In genomic region chr12:52120951-52121847, GRCh38 we compare ENCODE assay signal across 15 cellular contexts. TPM values are rescaled to one million over a fixed set of nuclear protein-coding genes. Genes with fewer than 3 reads are reported as not detected.
DNase-seq lines count a peak whose midpoint lies in the region; ATAC-seq and TF ChIP-seq lines count a peak whose summit lies in the region.
"Had no signal": no experiment of that assay in that cellular context is flagged by ENCODE, and none has a peak within 500 bp of the region (broad histone marks: within the 10 kb centered on the region; RNA-seq: fewer than 3 reads in every experiment).

No MANE protein-coding gene starts in this region.

- H3K4me3 ChIP-seq in right cardiac atrium (ENCODE audit: low read length) (no peak overlapping the region), OCI-LY1 (ENCODE audit: low read depth, low read length, poor library complexity, severe bottlenecking) (peak overlapping the region; percentile 21), fibroblast of mammary gland (ENCODE audit: control insufficient read depth, low read depth, low read length) (no peak overlapping the region), gastroesophageal sphincter (no peak overlapping the region), ascending aorta (no peak overlapping the region)
- H3K4me3 ChIP-seq: heart right ventricle, left lung, upper lobe of left lung had no signal

- H3K36me3 ChIP-seq in OCI-LY1 (ENCODE audit: insufficient read depth, low read length) (peaks cover under 1% of the 10 kb centered on the region; the same call in 1 of the 2 replicates), gastroesophageal sphincter (no peaks in the 10 kb centered on the region), ascending aorta (no peaks in the 10 kb centered on the region)
- H3K36me3 ChIP-seq: heart right ventricle, left lung, upper lobe of left lung had no signal

- no peak overlapping the region for H2BK5ac ChIP-seq in H9 (ENCODE audit: insufficient read length, low read length)

- no peaks in the 10 kb centered on the region for H3K9me2 ChIP-seq in OCI-LY1 (ENCODE audit: low read depth, low read length)

- no peak overlapping the region for H3T11ph ChIP-seq in H9 (ENCODE audit: low read length)

- no peak overlapping the region for H4K91ac ChIP-seq in H9 (ENCODE audit: insufficient read length, low read depth, low read length)

- no peaks in the 10 kb centered on the region for H3K23me2 ChIP-seq in H9 (ENCODE audit: insufficient read length, low read depth, low read length, poor library complexity, severe bottlenecking)

- no peak overlapping the region for H2BK20ac ChIP-seq in H9 (ENCODE audit: low read depth, low read length, poor library complexity, severe bottlenecking)

- H2BK15ac ChIP-seq in H9 (ENCODE audit: low read depth, low read length) = no peak overlapping the region

- H3K79me2 ChIP-seq in OCI-LY1 (ENCODE audit: insufficient read depth, low read length) = no peaks in the 10 kb centered on the region
- no peaks in the 10 kb centered on the region for H3K79me2 ChIP-seq in H9 (ENCODE audit: insufficient read depth, low read length)

- H4K8ac ChIP-seq in H9 (replicated peaks; ENCODE audit: insufficient read length, low read depth, low read length) = no peak overlapping the region

- no peak overlapping the region for H3K18ac ChIP-seq in H9 (ENCODE audit: insufficient read length, low read depth, low read length)

- H2AFZ ChIP-seq in OCI-LY1 (ENCODE audit: low read length) = no peak overlapping the region
- no peak overlapping the region for H2AFZ ChIP-seq in H9 (ENCODE audit: low read length)

- no peak for TF ChIP-seq POLR2A in gastroesophageal sphincter (IDR thresholded peaks at IDR 0.05)

- no peaks in the 10 kb centered on the region for H3K27me3 ChIP-seq in right cardiac atrium (ENCODE audit: control insufficient read depth, insufficient read depth)
- H3K27me3 ChIP-seq in OCI-LY1 (ENCODE audit: insufficient read depth, low read length) = no peaks in the 10 kb centered on the region
- H3K27me3 ChIP-seq in H9 (ENCODE audit: insufficient read depth, low read length) = no peaks in the 10 kb centered on the region
- H3K27me3 ChIP-seq in gastroesophageal sphincter = peaks cover 55% of the 10 kb centered on the region
- H3K27me3 ChIP-seq in ascending aorta = no peaks in the 10 kb centered on the region
- H3K27me3 ChIP-seq: upper lobe of left lung had no signal

- H3K9me3 ChIP-seq in right cardiac atrium (ENCODE audit: control insufficient read depth, low read length) (no peaks in the 10 kb centered on the region), OCI-LY1 (ENCODE audit: low read length) (no peaks in the 10 kb centered on the region), H9 (ENCODE audit: control insufficient read depth, low read depth, low read length) (no peaks in the 10 kb centered on the region), gastroesophageal sphincter (no peaks in the 10 kb centered on the region), ascending aorta (no peaks in the 10 kb centered on the region)
- H3K9me3 ChIP-seq: heart right ventricle, left lung, upper lobe of left lung had no signal

- H3K4me2 ChIP-seq in OCI-LY1 (ENCODE audit: low read length) = peak overlapping the region; percentile 37
- no peak overlapping the region for H3K4me2 ChIP-seq in H9 (ENCODE audit: insufficient read depth, insufficient read length, low read length)

- TF ChIP-seq EP300 in gastroesophageal sphincter (IDR thresholded peaks at IDR 0.05) = no peak

- H2BK12ac ChIP-seq in H9 (ENCODE audit: insufficient read length, low read depth, low read length) = no peak overlapping the region

- H3K9ac ChIP-seq in OCI-LY1 (ENCODE audit: low read length) (peak overlapping the region; percentile 5; the same call in 1 of the 2 replicates), H9 (ENCODE audit: extremely low read depth, insufficient read length, low read length) (no peak overlapping the region)

- H3K23ac ChIP-seq in H9 (ENCODE audit: insufficient read length, low read depth, low read length) = no peak overlapping the region

- H3K27me3 Mint-ChIP-seq in H9 (ENCODE audit: low read depth) = peaks cover 12% of the 10 kb centered on the region

- ATAC-seq in Right ventricle myocardium inferior (peak; percentile 15), right cardiac atrium (no peak), gastroesophageal sphincter (no peak), omental fat pad (ENCODE audit: low FRiP score) (no peak)

- H3K14ac ChIP-seq in H9 (ENCODE audit: insufficient read depth, low read length) = no peak overlapping the region

- DNase-seq in Right ventricle myocardium inferior (ENCODE audit: missing footprints) (no peak), right cardiac atrium (no peak), fibroblast of mammary gland (ENCODE audit: low read depth) (peak; percentile 25), H9 (no peak), omental fat pad (ENCODE audit: low spot score) (no peak), ascending aorta (ENCODE audit: low spot score in 2 of 2) (no peak)
- DNase-seq: cerebellar nuclear complex, NCI-H526 treated with DMSO at 0.1 percent for 48 hours had no signal

- H3K4ac ChIP-seq in H9 (ENCODE audit: low read depth, low read length) = no peak overlapping the region

- intact Hi-C loops in Right ventricle myocardium inferior (cut with DNase I) (loop anchor here (2.0 to 5.0 kb wide), 2 partner anchors 38 to 119 kb away; no protein-coding TSS in a partner anchor), right cardiac atrium (cut with DNase I) (loop anchor here in 1 of 4 donors (10.0 kb wide), 1 partner anchor 96 kb away; no protein-coding TSS in a partner anchor), ascending aorta (cut with DNase I) (no loop called here)

- 67% methylated on average over 20 of the region's 20 CpGs for WGBS in right cardiac atrium
- no CpG with 5 or more reads among the region's 20 CpGs for WGBS in H9 (ENCODE audit: extremely low coverage, insufficient read length, low lambda C conversion rate)
- 75 to 84% methylated on average over 4 of the region's 20 CpGs for WGBS in gastroesophageal sphincter (ENCODE audit: low coverage in 1 of 2), 2 donors

- no peak for TF ChIP-seq CTCF in OCI-LY1 (IDR thresholded peaks at IDR 0.05; ENCODE audit: low read length)
- TF ChIP-seq CTCF in fibroblast of mammary gland (conservative IDR thresholded peaks at IDR 0.05; ENCODE audit: control insufficient read depth, insufficient read depth, low read depth, low read length) = no peak
- no peak for TF ChIP-seq CTCF in H9 (conservative IDR thresholded peaks at IDR 0.05)
- TF ChIP-seq CTCF in gastroesophageal sphincter (IDR thresholded peaks at IDR 0.05) = no peak
- TF ChIP-seq CTCF in omental fat pad (IDR thresholded peaks at IDR 0.05) = no peak
- TF ChIP-seq CTCF in ascending aorta (IDR thresholded peaks at IDR 0.05) = no peak

- H3F3A ChIP-seq in OCI-LY1 (ENCODE audit: insufficient read depth, low read length) = peaks cover 5% of the 10 kb centered on the region

- no peak overlapping the region for H3K56ac ChIP-seq in H9 (ENCODE audit: insufficient read length, low read depth, low read length)

- H3K4me1 ChIP-seq in right cardiac atrium (ENCODE audit: control insufficient read depth, insufficient read depth, low read length) = peaks cover 7% of the 10 kb centered on the region
- peaks cover 78% of the 10 kb centered on the region for H3K4me1 ChIP-seq in OCI-LY1 (ENCODE audit: insufficient read depth, low read length, severe bottlenecking)
- peaks cover 32% of the 10 kb centered on the region for H3K4me1 ChIP-seq in H9 (ENCODE audit: insufficient read depth, low read length)
- peaks cover 0 to 16% (median 3%) of the 10 kb centered on the region in 3 donors for H3K4me1 ChIP-seq in gastroesophageal sphincter
- no peaks in the 10 kb centered on the region for H3K4me1 ChIP-seq in ascending aorta

- H3K9me3 Mint-ChIP-seq in H9 = no peaks in the 10 kb centered on the region
- H3K9me3 Mint-ChIP-seq: activated T-cell treated with anti-CD3 and anti-CD28 coated beads, Interleukin-2, amount 50 U/mL, for 24 hours had no signal

- H2AK5ac ChIP-seq in H9 (ENCODE audit: insufficient read length, low read length) = no peak overlapping the region

- H3K4me3 Mint-ChIP-seq in H9 = no peak overlapping the region; a peak in 1 of 5 replicates
- H3K4me3 Mint-ChIP-seq: activated T-cell treated with anti-CD3 and anti-CD28 coated beads, Interleukin-2, amount 50 U/mL, for 24 hours had no signal

- H4K20me1 ChIP-seq in OCI-LY1 (ENCODE audit: insufficient read depth, low read length) (no peaks in the 10 kb centered on the region), H9 (ENCODE audit: control insufficient read depth, insufficient read depth, insufficient read length) (no peaks in the 10 kb centered on the region)

- no peak overlapping the region for H2BK120ac ChIP-seq in H9 (ENCODE audit: low read depth, low read length, poor library complexity, severe bottlenecking)

- H3K27ac Mint-ChIP-seq in H9 = no peak overlapping the region
- H3K27ac Mint-ChIP-seq: activated T-cell treated with anti-CD3 and anti-CD28 coated beads, Interleukin-2, amount 50 U/mL, for 24 hours had no signal

- H3K27ac ChIP-seq in right cardiac atrium (ENCODE audit: low read length) = no peak overlapping the region
- peak overlapping the region; percentile 98 for H3K27ac ChIP-seq in OCI-LY1 (ENCODE audit: low read depth, low read length, poor library complexity, severe bottlenecking)
- H3K27ac ChIP-seq in H9 (ENCODE audit: insufficient read length, low read depth, low read length) = no peak overlapping the region
- no peak overlapping the region for H3K27ac ChIP-seq in gastroesophageal sphincter
- H3K27ac ChIP-seq in ascending aorta = no peak overlapping the region
- H3K27ac ChIP-seq: heart right ventricle, left lung had no signal

- H3K79me1 ChIP-seq in H9 (ENCODE audit: insufficient read depth, low read depth, low read length, poor library complexity, severe bottlenecking) = no peaks in the 10 kb centered on the region

- H3K4me1 Mint-ChIP-seq in H9 = peaks cover 70 to 87% of the 10 kb centered on the region in 2 experiments

- no peak overlapping the region for H4K5ac ChIP-seq in H9 (ENCODE audit: insufficient read length, low read depth, low read length)

- H3K36me3 Mint-ChIP-seq in H9 (ENCODE audit: insufficient read depth in 1 of 3, low read depth in 3 of 3) = no peaks in the 10 kb centered on the region; a peak in 1 of 7 replicates

RNA-seq across cellular contexts. Expression of gene SMIM41, which starts 41.7 kb away (rescaled TPM):
- total RNA-seq in Right ventricle myocardium inferior (0.16 TPM), right cardiac atrium (under 1 TPM in 3 of 4 donors, not detected in 1; 0.31 to 0.95 (median 0.44) TPM), H9 (2021) (not detected in 2 replicates), gastroesophageal sphincter (10 to 100 TPM in 1 of 4 donors, 1 to 10 TPM in 3; 4.0 to 12.8 (median 4.6) TPM), omental fat pad (1 to 10 TPM in 3 of 4 donors, not detected in 1; 1.1 to 1.9 (median 1.1) TPM), ascending aorta (7.9 TPM)
- 0.61 TPM for polyA plus RNA-seq in right cardiac atrium
- total RNA-seq: myocyte had no signal

RNA-seq across cellular contexts. Expression of gene ATG101, which starts 51.4 kb away (rescaled TPM):
- total RNA-seq in Right ventricle myocardium inferior (24.9 TPM), right cardiac atrium (10 to 100 TPM; 24.8 to 30.2 (median 26.9) TPM), H9 (2021) (58.3 and 61.1 TPM in 2 replicates), gastroesophageal sphincter (10 to 100 TPM; 36.7 to 60.2 (median 52.6) TPM), omental fat pad (10 to 100 TPM; 33.6 to 65.5 (median 52.6) TPM), ascending aorta (39.8 TPM)
- 33.0 TPM for polyA plus RNA-seq in right cardiac atrium
